In genomic region chr1:90046635-90047034, GRCh38 we compare ENCODE assay signal across 25 cellular contexts. TPM values are rescaled to one million over a fixed set of nuclear protein-coding genes. Genes with fewer than 3 reads are reported as not detected.
DNase-seq lines count a peak whose midpoint lies in the region; ATAC-seq, FAIRE-seq and TF ChIP-seq lines count a peak whose summit lies in the region.
"Had no signal": no experiment of that assay in that cellular context is flagged by ENCODE, and none has a peak within 500 bp of the region (broad histone marks: within the 10 kb centered on the region; RNA-seq: fewer than 3 reads in every experiment).

No MANE protein-coding gene starts in this region.

- H4K20me1 ChIP-seq in GM12878 (ENCODE audit: control insufficient read depth, insufficient read depth), result no peaks in the 10 kb centered on the region
- H4K20me1 ChIP-seq: BLaER1 had no signal

- H3K9me3 Mint-ChIP-seq in activated naive CD8-positive, alpha-beta T cell treated with anti-CD3 and anti-CD28 coated beads, Interleukin-2, amount 50 U/mL, for 24 hours, result no peaks in the 10 kb centered on the region
- H3K9me3 Mint-ChIP-seq: activated CD4-positive, alpha-beta T cell treated with anti-CD3 and anti-CD28 coated beads, Interleukin-2, amount 10 ng/mL, durations not matched to agents 7 days and 5 days; central memory CD8-positive, alpha-beta T cell; HFFc6; type B pancreatic cell had no signal

- 36% methylated on average over 3 of the region's 3 CpGs for WGBS in GM12878 (ENCODE audit: insufficient coverage, insufficient replicate concordance, low lambda C conversion rate, missing lambda C conversion rate)

- POLR2A ChIA-PET in GM12878 (lab: Charles Lee), result no interaction called here

- H3K4me1 ChIP-seq in GM12878 (ENCODE audit: control insufficient read depth, insufficient read depth, low read length), result no peaks in the 10 kb centered on the region
- H3K4me1 ChIP-seq: BLaER1, parathyroid adenoma, spleen had no signal

- CTCF ChIA-PET in GM12878 (lab: Yijun Ruan, JAX), result interaction anchor here (0.7 to 4.4 kb wide), 13 partner anchors 10 to 1232 kb away, joined by 3 to 19 read pairs (median 4); no protein-coding TSS in a partner anchor

- no peaks in the 10 kb centered on the region for H3K4me1 Mint-ChIP-seq in activated naive CD8-positive, alpha-beta T cell treated with anti-CD3 and anti-CD28 coated beads, Interleukin-2, amount 50 U/mL, for 24 hours
- H3K4me1 Mint-ChIP-seq: activated CD4-positive, alpha-beta T cell treated with anti-CD3 and anti-CD28 coated beads, Interleukin-2, amount 10 ng/mL, durations not matched to agents 7 days and 5 days; central memory CD8-positive, alpha-beta T cell had no signal

- peak; percentile 74 for ATAC-seq in GM18868 (IDR thresholded peaks at IDR 0.05; ENCODE audit: unreplicated experiment)
- ATAC-seq in HG02759 (IDR thresholded peaks at IDR 0.05; ENCODE audit: unreplicated experiment), result peak; percentile 45
- ATAC-seq in GM12878, result peak; percentile 86
- no peak for ATAC-seq in GM19328 (IDR thresholded peaks at IDR 0.05; ENCODE audit: unreplicated experiment)
- no peak for ATAC-seq in activated naive CD8-positive, alpha-beta T cell treated with anti-CD3 and anti-CD28 coated beads, Interleukin-2, amount 50 U/mL, for 24 hours
- no peak for ATAC-seq in HG02623 (IDR thresholded peaks at IDR 0.05; ENCODE audit: unreplicated experiment)
- ATAC-seq: right cardiac atrium, Right ventricle myocardium inferior had no signal

- no peak overlapping the region for H2AFZ ChIP-seq in GM12878 (ENCODE audit: control insufficient read depth, low read depth, low read length)
- H2AFZ ChIP-seq: parathyroid adenoma, PC-9 had no signal

- in situ Hi-C loops in GM12878 (cut with MboI), result no loop called here

- intact Hi-C loops in GM12878 (cut with micrococcal nuclease; ENCODE audit: unreplicated experiment), result loop anchor here (2.0 to 5.0 kb wide), 2 partner anchors 61 to 1118 kb away; no protein-coding TSS in a partner anchor

- H3K79me2 ChIP-seq in GM12878 (ENCODE audit: control insufficient read depth, insufficient read depth, low read length), result no peaks in the 10 kb centered on the region
- H3K79me2 ChIP-seq: parathyroid adenoma had no signal

- H3K4me3 Mint-ChIP-seq in activated naive CD8-positive, alpha-beta T cell treated with anti-CD3 and anti-CD28 coated beads, Interleukin-2, amount 50 U/mL, for 24 hours, result no peak overlapping the region
- H3K4me3 Mint-ChIP-seq: activated CD4-positive, alpha-beta T cell treated with anti-CD3 and anti-CD28 coated beads, Interleukin-2, amount 10 ng/mL, durations not matched to agents 7 days and 5 days; central memory CD8-positive, alpha-beta T cell; HFFc6; type B pancreatic cell had no signal

- RAD21 ChIA-PET in GM12878 (lab: Charles Lee; ENCODE audit: unreplicated experiment), result interaction anchor here (1.0 kb wide), 2 partner anchors 55 to 1232 kb away, joined by 3 read pairs; no protein-coding TSS in a partner anchor

- H3K27ac Mint-ChIP-seq in activated naive CD8-positive, alpha-beta T cell treated with anti-CD3 and anti-CD28 coated beads, Interleukin-2, amount 50 U/mL, for 24 hours, result no peak overlapping the region
- H3K27ac Mint-ChIP-seq: activated CD4-positive, alpha-beta T cell treated with anti-CD3 and anti-CD28 coated beads, Interleukin-2, amount 10 ng/mL, durations not matched to agents 7 days and 5 days; HFFc6; type B pancreatic cell had no signal

- H3K9me3 ChIP-seq in GM12878 (replicated peaks; ENCODE audit: control insufficient read depth, insufficient read depth, low read length), result no peaks in the 10 kb centered on the region
- H3K9me3 ChIP-seq: BLaER1, spleen had no signal

- H3K27me3 Mint-ChIP-seq in activated naive CD8-positive, alpha-beta T cell treated with anti-CD3 and anti-CD28 coated beads, Interleukin-2, amount 50 U/mL, for 24 hours, result peaks cover 3% of the 10 kb centered on the region

- no peak overlapping the region for H3K9ac ChIP-seq in GM12878 (ENCODE audit: control insufficient read depth, insufficient read depth, low read length)
- H3K9ac ChIP-seq: BLaER1, parathyroid adenoma had no signal

- no peak for TF ChIP-seq EP300 in GM12878 (IDR thresholded peaks at IDR 0.05; ENCODE audit: borderline replicate concordance in 1 of 2, control insufficient read depth in 1 of 2, low read depth in 2 of 2, low read length in 2 of 2)

- no peak overlapping the region for H3K27ac ChIP-seq in GM12878 (ENCODE audit: control insufficient read depth, insufficient read depth)
- H3K27ac ChIP-seq: BLaER1, parathyroid adenoma, PC-9, spleen had no signal

- no peak overlapping the region for H3K4me3 ChIP-seq in GM12878
- H3K4me3 ChIP-seq: BLaER1, lung, PC-9, spleen had no signal

- TF ChIP-seq POLR2A in GM12878 (IDR thresholded peaks at IDR 0.05; ENCODE audit: low read depth, low read length), result no peak

- no peaks in the 10 kb centered on the region for H3K36me3 ChIP-seq in GM12878 (ENCODE audit: control insufficient read depth in 2 of 2, insufficient read depth in 2 of 2, low read length in 1 of 2)
- H3K36me3 ChIP-seq: BLaER1, spleen had no signal

- no peak overlapping the region for H3K4me2 ChIP-seq in GM12878 (ENCODE audit: control insufficient read depth, insufficient read depth)
- H3K4me2 ChIP-seq: BLaER1, PC-9 had no signal

- H3K36me3 Mint-ChIP-seq in activated naive CD8-positive, alpha-beta T cell treated with anti-CD3 and anti-CD28 coated beads, Interleukin-2, amount 50 U/mL, for 24 hours (ENCODE audit: low read depth), result no peaks in the 10 kb centered on the region
- H3K36me3 Mint-ChIP-seq: type B pancreatic cell had no signal

- SMC1A ChIA-PET in GM12878 (lab: Charles Lee; ENCODE audit: uncharacterized antibody, unreplicated experiment), result interaction anchor here (0.6 to 2.2 kb wide), 5 partner anchors 41 to 785 kb away, joined by 3 to 5 read pairs (median 3); no protein-coding TSS in a partner anchor

- DNase-seq in ELF-1 (ENCODE audit: low read depth, low spot score) (peak; percentile 11), GM12878 (ENCODE audit: low read depth, low spot score) (no peak), D341Med (ENCODE audit: low spot score) (no peak)
- DNase-seq in activated naive CD8-positive, alpha-beta T cell treated with anti-CD3 and anti-CD28 coated beads, Interleukin-2, amount 50 U/mL, for 24 hours, result no peak
- DNase-seq: activated naive CD4-positive, alpha-beta T cell; DMS79 treated with DMSO at 0.1 percent for 48 hours; NCI-H1417 treated with DMSO at 0.1 percent for 48 hours; right cardiac atrium; spleen; T1000 had no signal

- no peak for TF ChIP-seq RAD21 in GM12878 (IDR thresholded peaks at IDR 0.05; ENCODE audit: insufficient read depth, low read depth, low read length)

- BruUV-seq in GM12878 (replicated peaks; lab: Mats Ljungman, UMichigan), result no TSS peak

- no peaks in the 10 kb centered on the region for H3K27me3 ChIP-seq in GM12878 (replicated peaks in 1 of 2; ENCODE audit: control insufficient read depth in 2 of 2, insufficient read depth in 2 of 2, low read length in 1 of 2)
- H3K27me3 ChIP-seq: BLaER1, spleen had no signal

- 0 out of 6 replicates have a peak, but pooled peaks of 1 of the 3 experiments have one; percentile 0 for TF ChIP-seq CTCF in GM12878 (IDR thresholded peaks at IDR 0.05 in 2 of 3, conservative IDR thresholded peaks at IDR 0.05 in 1 of 3; ENCODE audit: control insufficient read depth in 2 of 3, extremely low read depth in 1 of 3, insufficient read depth in 1 of 3, low read depth in 3 of 3, low read length in 3 of 3)

- FAIRE-seq in GM12878 (lab: Jason Lieb, UNC), result no peak
- FAIRE-seq: endometrium, frontal cortex had no signal

TF ChIP-seq in GM12878, 131 proteins besides CTCF, POLR2A, EP300 and RAD21:
- TF ChIP-seq RBBP5 (conservative IDR thresholded peaks at IDR 0.05), result no peak
- 0 out of 2 replicates have a peak, but pooled peaks have one; percentile 44 for TF ChIP-seq SMARCA5 (IDR thresholded peaks at IDR 0.05)

RNA-seq across cellular contexts. Expression of gene ZNF326, which starts 51.7 kb away (rescaled TPM):
- 69.2 and 73.8 TPM in 2 replicates for total RNA-seq in GM12878 (2013; cell fraction: nucleolus; rRNA removed)
- total RNA-seq in GM12878 (2014; rRNA removed) (7.2 and 7.4 TPM in 2 replicates), GM12878 (2014; rRNA removed; fragmentation: Illumina TruSeq; extraction: Trizol) (14.4 and 16.8 TPM in 2 replicates), GM12878 (2021) (20.4 and 21.7 TPM in 2 replicates)
- polyA plus RNA-seq in GM12878 (2011; ENCODE audit: low read depth), result 6.3 TPM
- polyA plus RNA-seq in GM12878 (2011; rRNA removed) (23.8 and 33.0 TPM in 2 replicates), GM12878 (2014; fragmentation: Illumina TruSeq; extraction: Trizol) (26.4 and 35.1 TPM in 2 replicates), GM12878 (2014; fragmentation: Nextera tagmentation; extraction: Ambion mirVana) (10 to 100 TPM in 1 of 2 experiments, 1 to 10 TPM in 1; 7.1 to 11.1 TPM), GM12878 (2014; rRNA removed) (18.1 and 22.2 TPM in 2 replicates), GM12878 (2016; fragmentation: Nextera tagmentation; extraction: Ambion mirVana) (10 to 100 TPM; 26.0 to 29.4 TPM)
- polyA plus RNA-seq in GM12878 (2011; cell fraction: cytosol; rRNA removed), result 9.9 and 10.0 TPM in 2 replicates
- 21.4 and 26.5 TPM in 2 replicates for polyA plus RNA-seq in GM12878 (2011; cell fraction: nucleus; rRNA removed)
- polyA plus RNA-seq in GM12878 (2012), result 11.6 and 13.3 TPM in 2 replicates
- 13.4 and 15.9 TPM in 2 replicates for polyA minus RNA-seq in GM12878 (2011; rRNA and poly(A)+ RNA removed)
- 5.5 and 8.6 TPM in 2 replicates for polyA minus RNA-seq in GM12878 (2011; cell fraction: cytosol; rRNA and poly(A)+ RNA removed)
- 31.4 and 42.0 TPM in 2 replicates for polyA minus RNA-seq in GM12878 (2011; cell fraction: nucleus; rRNA and poly(A)+ RNA removed)

Comparison
In these comparisons a context has a peak if more than half of its experiments do, and no peak if none do; other contexts are left out.
1. ATAC-seq: peak in GM18868 (single experiment), HG02759 (single experiment) and GM12878 (single experiment); none in GM19328 (single experiment), activated naive CD8-positive, alpha-beta T cell treated with anti-CD3 and anti-CD28 coated beads, Interleukin-2, amount 50 U/mL, for 24 hours (single experiment) and HG02623 (single experiment).